1 cellular context compared by ENCODE assay signal in genomic region chr5:16465544-16466432, GRCh38.
TF ChIP-seq lines count a peak whose summit lies in the region.

Gene ZNF622, minus strand, starts transcription at chr5:16465800. Its CDS starts 135 bp downstream, at chr5:16465665.

TF ChIP-seq in H1, 55 proteins besides CTCF, POLR2A, EP300 and RAD21 (continued from another document):
- TF ChIP-seq POLR2AphosphoS5 (IDR thresholded peaks at IDR 0.05; ENCODE audit: low read depth, low read length) = peak; percentile 93
- TF ChIP-seq SIN3A (conservative IDR thresholded peaks at IDR 0.05 in 1 of 2, IDR thresholded peaks at IDR 0.05 in 1 of 2; ENCODE audit: low read depth in 1 of 2, low read length in 2 of 2) = peak; percentile 54 to 88; a peak in 2 of 4 replicates
- peak; percentile 62; the same call in 1 of the 2 replicates for TF ChIP-seq KDM5A (IDR thresholded peaks at IDR 0.05; ENCODE audit: low read length)
- peak; percentile 77 for TF ChIP-seq EGR1 (IDR thresholded peaks at IDR 0.05; ENCODE audit: borderline replicate concordance, low read depth, low read length)
- peak; percentile 62; the same call in 1 of the 2 replicates for TF ChIP-seq CHD2 (IDR thresholded peaks at IDR 0.05; ENCODE audit: low read length)
- peak; percentile 92 for TF ChIP-seq GABPA (IDR thresholded peaks at IDR 0.05; ENCODE audit: borderline replicate concordance, insufficient read depth, low read length)
- TF ChIP-seq CHD1 (IDR thresholded peaks at IDR 0.05; ENCODE audit: low read depth, low read length) = no peak
- no peak for TF ChIP-seq HDAC6 (IDR thresholded peaks at IDR 0.05; ENCODE audit: low read depth, low read length)
- TF ChIP-seq EZH2 (IDR thresholded peaks at IDR 0.05; ENCODE audit: low read depth, low read length, severe bottlenecking) = no peak
- TF ChIP-seq CREB1 (IDR thresholded peaks at IDR 0.05) = peak; percentile 22; the same call in 1 of the 2 replicates
- no peak; the same call in 1 of the 2 replicates for TF ChIP-seq YY1 (IDR thresholded peaks at IDR 0.05; ENCODE audit: low read depth, low read length)
- peak; percentile 87 for TF ChIP-seq TBP (IDR thresholded peaks at IDR 0.05; ENCODE audit: low read depth, low read length)
- TF ChIP-seq SAP30 (IDR thresholded peaks at IDR 0.05; ENCODE audit: insufficient read depth, insufficient replicate concordance, low read length) = peak; percentile 86
- no peak for TF ChIP-seq BACH1 (IDR thresholded peaks at IDR 0.05; ENCODE audit: low read length)
- TF ChIP-seq MAX (IDR thresholded peaks at IDR 0.05) = peak; percentile 52
- TF ChIP-seq RFX5 (IDR thresholded peaks at IDR 0.05; ENCODE audit: borderline replicate concordance, low read depth, low read length) = no peak
- TF ChIP-seq PHF8 (conservative IDR thresholded peaks at IDR 0.05; ENCODE audit: low read depth, low read length) = peak; percentile 92
- no peak for TF ChIP-seq BRCA1 (IDR thresholded peaks at IDR 0.05; ENCODE audit: low read depth, low read length)
- no peak for TF ChIP-seq JUN (IDR thresholded peaks at IDR 0.05; ENCODE audit: low read depth, low read length)
